ENCODE assay signal across 2 cellular contexts in genomic region chr12:114054982-114055381, GRCh38.
TF ChIP-seq lines count a peak whose summit lies in the region.

No MANE protein-coding gene starts in this region.

TF ChIP-seq in HepG2, 621 proteins besides CTCF, POLR2A, EP300 and RAD21:
- TF ChIP-seq, protein P1, sequence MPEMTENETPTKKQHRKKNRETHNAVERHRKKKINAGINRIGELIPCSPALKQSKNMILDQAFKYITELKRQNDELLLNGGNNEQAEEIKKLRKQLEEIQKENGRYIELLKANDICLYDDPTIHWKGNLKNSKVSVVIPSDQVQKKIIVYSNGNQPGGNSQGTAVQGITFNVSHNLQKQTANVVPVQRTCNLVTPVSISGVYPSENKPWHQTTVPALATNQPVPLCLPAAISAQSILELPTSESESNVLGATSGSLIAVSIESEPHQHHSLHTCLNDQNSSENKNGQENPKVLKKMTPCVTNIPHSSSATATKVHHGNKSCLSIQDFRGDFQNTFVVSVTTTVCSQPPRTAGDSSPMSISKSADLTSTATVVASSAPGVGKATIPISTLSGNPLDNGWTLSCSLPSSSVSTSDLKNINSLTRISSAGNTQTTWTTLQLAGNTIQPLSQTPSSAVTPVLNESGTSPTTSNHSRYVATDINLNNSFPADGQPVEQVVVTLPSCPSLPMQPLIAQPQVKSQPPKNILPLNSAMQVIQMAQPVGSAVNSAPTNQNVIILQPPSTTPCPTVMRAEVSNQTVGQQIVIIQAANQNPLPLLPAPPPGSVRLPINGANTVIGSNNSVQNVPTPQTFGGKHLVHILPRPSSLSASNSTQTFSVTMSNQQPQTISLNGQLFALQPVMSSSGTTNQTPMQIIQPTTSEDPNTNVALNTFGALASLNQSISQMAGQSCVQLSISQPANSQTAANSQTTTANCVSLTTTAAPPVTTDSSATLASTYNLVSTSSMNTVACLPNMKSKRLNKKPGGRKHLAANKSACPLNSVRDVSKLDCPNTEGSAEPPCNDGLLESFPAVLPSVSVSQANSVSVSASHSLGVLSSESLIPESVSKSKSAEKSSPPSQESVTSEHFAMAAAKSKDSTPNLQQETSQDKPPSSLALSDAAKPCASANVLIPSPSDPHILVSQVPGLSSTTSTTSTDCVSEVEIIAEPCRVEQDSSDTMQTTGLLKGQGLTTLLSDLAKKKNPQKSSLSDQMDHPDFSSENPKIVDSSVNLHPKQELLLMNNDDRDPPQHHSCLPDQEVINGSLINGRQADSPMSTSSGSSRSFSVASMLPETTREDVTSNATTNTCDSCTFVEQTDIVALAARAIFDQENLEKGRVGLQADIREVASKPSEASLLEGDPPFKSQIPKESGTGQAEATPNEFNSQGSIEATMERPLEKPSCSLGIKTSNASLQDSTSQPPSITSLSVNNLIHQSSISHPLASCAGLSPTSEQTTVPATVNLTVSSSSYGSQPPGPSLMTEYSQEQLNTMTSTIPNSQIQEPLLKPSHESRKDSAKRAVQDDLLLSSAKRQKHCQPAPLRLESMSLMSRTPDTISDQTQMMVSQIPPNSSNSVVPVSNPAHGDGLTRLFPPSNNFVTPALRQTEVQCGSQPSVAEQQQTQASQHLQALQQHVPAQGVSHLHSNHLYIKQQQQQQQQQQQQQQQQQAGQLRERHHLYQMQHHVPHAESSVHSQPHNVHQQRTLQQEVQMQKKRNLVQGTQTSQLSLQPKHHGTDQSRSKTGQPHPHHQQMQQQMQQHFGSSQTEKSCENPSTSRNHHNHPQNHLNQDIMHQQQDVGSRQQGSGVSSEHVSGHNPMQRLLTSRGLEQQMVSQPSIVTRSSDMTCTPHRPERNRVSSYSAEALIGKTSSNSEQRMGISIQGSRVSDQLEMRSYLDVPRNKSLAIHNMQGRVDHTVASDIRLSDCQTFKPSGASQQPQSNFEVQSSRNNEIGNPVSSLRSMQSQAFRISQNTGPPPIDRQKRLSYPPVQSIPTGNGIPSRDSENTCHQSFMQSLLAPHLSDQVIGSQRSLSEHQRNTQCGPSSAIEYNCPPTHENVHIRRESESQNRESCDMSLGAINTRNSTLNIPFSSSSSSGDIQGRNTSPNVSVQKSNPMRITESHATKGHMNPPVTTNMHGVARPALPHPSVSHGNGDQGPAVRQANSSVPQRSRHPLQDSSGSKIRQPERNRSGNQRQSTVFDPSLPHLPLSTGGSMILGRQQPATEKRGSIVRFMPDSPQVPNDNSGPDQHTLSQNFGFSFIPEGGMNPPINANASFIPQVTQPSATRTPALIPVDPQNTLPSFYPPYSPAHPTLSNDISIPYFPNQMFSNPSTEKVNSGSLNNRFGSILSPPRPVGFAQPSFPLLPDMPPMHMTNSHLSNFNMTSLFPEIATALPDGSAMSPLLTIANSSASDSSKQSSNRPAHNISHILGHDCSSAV (CRISPR knock-in tag; IDR thresholded peaks at IDR 0.05; ENCODE audit: borderline replicate concordance) = no peak
- TF ChIP-seq RNF2 (conservative IDR thresholded peaks at IDR 0.05; ENCODE audit: low read depth) (no peak), MAFF (IDR thresholded peaks at IDR 0.05; ENCODE audit: low read depth, low read length) (peak; percentile 12; the same call in 1 of the 2 replicates), RCOR2 (CRISPR knock-in tag; IDR thresholded peaks at IDR 0.05) (no peak), MAFK (conservative IDR thresholded peaks at IDR 0.05 in 1 of 2, IDR thresholded peaks at IDR 0.05 in 1 of 2; ENCODE audit: low read length in 2 of 2) (peak in 1 of 2 experiments; percentile 57; a peak in 2 of 4 replicates)
- TF ChIP-seq, protein P2, sequence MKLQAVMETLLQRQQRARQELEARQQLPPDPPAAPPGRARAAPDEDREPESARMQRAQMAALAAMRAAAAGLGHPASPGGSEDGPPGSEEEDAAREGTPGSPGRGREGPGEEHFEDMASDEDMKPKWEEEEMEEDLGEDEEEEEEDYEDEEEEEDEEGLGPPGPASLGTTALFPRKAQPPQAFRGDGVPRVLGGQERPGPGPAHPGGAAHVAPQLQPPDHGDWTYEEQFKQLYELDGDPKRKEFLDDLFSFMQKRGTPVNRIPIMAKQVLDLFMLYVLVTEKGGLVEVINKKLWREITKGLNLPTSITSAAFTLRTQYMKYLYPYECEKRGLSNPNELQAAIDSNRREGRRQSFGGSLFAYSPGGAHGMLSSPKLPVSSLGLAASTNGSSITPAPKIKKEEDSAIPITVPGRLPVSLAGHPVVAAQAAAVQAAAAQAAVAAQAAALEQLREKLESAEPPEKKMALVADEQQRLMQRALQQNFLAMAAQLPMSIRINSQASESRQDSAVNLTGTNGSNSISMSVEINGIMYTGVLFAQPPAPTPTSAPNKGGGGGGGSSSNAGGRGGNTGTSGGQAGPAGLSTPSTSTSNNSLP (IDR thresholded peaks at IDR 0.05; ENCODE audit: low read depth, low read length) = no peak
- TF ChIP-seq, protein P3, sequence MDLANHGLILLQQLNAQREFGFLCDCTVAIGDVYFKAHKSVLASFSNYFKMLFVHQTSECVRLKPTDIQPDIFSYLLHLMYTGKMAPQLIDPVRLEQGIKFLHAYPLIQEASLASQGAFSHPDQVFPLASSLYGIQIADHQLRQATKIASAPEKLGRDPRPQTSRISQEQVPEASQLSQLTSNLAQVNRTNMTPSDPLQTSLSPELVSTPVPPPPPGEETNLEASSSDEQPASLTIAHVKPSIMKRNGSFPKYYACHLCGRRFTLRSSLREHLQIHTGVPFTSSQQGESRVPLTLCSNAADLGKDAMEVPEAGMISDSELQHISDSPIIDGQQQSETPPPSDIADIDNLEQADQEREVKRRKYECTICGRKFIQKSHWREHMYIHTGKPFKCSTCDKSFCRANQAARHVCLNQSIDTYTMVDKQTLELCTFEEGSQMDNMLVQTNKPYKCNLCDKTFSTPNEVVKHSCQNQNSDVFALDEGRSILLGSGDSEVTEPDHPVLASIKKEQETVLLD (CRISPR knock-in tag; IDR thresholded peaks at IDR 0.05; ENCODE audit: low read depth) = no peak
- TF ChIP-seq, protein P4, sequence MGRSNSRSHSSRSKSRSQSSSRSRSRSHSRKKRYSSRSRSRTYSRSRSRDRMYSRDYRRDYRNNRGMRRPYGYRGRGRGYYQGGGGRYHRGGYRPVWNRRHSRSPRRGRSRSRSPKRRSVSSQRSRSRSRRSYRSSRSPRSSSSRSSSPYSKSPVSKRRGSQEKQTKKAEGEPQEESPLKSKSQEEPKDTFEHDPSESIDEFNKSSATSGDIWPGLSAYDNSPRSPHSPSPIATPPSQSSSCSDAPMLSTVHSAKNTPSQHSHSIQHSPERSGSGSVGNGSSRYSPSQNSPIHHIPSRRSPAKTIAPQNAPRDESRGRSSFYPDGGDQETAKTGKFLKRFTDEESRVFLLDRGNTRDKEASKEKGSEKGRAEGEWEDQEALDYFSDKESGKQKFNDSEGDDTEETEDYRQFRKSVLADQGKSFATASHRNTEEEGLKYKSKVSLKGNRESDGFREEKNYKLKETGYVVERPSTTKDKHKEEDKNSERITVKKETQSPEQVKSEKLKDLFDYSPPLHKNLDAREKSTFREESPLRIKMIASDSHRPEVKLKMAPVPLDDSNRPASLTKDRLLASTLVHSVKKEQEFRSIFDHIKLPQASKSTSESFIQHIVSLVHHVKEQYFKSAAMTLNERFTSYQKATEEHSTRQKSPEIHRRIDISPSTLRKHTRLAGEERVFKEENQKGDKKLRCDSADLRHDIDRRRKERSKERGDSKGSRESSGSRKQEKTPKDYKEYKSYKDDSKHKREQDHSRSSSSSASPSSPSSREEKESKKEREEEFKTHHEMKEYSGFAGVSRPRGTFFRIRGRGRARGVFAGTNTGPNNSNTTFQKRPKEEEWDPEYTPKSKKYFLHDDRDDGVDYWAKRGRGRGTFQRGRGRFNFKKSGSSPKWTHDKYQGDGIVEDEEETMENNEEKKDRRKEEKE (IDR thresholded peaks at IDR 0.05) = no peak

TF ChIP-seq in K562, 482 proteins besides CTCF, POLR2A, EP300 and RAD21 (continued from another document and continues in another):
- TF ChIP-seq MGA (IDR thresholded peaks at IDR 0.05) = no peak
- TF ChIP-seq, protein P5, sequence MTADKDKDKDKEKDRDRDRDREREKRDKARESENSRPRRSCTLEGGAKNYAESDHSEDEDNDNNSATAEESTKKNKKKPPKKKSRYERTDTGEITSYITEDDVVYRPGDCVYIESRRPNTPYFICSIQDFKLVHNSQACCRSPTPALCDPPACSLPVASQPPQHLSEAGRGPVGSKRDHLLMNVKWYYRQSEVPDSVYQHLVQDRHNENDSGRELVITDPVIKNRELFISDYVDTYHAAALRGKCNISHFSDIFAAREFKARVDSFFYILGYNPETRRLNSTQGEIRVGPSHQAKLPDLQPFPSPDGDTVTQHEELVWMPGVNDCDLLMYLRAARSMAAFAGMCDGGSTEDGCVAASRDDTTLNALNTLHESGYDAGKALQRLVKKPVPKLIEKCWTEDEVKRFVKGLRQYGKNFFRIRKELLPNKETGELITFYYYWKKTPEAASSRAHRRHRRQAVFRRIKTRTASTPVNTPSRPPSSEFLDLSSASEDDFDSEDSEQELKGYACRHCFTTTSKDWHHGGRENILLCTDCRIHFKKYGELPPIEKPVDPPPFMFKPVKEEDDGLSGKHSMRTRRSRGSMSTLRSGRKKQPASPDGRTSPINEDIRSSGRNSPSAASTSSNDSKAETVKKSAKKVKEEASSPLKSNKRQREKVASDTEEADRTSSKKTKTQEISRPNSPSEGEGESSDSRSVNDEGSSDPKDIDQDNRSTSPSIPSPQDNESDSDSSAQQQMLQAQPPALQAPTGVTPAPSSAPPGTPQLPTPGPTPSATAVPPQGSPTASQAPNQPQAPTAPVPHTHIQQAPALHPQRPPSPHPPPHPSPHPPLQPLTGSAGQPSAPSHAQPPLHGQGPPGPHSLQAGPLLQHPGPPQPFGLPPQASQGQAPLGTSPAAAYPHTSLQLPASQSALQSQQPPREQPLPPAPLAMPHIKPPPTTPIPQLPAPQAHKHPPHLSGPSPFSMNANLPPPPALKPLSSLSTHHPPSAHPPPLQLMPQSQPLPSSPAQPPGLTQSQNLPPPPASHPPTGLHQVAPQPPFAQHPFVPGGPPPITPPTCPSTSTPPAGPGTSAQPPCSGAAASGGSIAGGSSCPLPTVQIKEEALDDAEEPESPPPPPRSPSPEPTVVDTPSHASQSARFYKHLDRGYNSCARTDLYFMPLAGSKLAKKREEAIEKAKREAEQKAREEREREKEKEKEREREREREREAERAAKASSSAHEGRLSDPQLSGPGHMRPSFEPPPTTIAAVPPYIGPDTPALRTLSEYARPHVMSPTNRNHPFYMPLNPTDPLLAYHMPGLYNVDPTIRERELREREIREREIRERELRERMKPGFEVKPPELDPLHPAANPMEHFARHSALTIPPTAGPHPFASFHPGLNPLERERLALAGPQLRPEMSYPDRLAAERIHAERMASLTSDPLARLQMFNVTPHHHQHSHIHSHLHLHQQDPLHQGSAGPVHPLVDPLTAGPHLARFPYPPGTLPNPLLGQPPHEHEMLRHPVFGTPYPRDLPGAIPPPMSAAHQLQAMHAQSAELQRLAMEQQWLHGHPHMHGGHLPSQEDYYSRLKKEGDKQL (CRISPR knock-in tag; IDR thresholded peaks at IDR 0.05; ENCODE audit: borderline replicate concordance) = no peak
- TF ChIP-seq ZNF134 (CRISPR knock-in tag; conservative IDR thresholded peaks at IDR 0.05) = no peak
- TF ChIP-seq ZNF316 (IDR thresholded peaks at IDR 0.05) = peak; percentile 53
- TF ChIP-seq MAFF (IDR thresholded peaks at IDR 0.05; ENCODE audit: low read length) = peak; percentile 22; the same call in 1 of the 2 replicates
